In genomic region chr12:76341436-76342030, GRCh38 we compare ENCODE assay signal across 19 cellular contexts. TPM values are rescaled to one million over a fixed set of nuclear protein-coding genes. Genes with fewer than 3 reads are reported as not detected.
DNase-seq lines count a peak whose midpoint lies in the region; ATAC-seq and TF ChIP-seq lines count a peak whose summit lies in the region.
"Had no signal": no experiment of that assay in that cellular context is flagged by ENCODE, and none has a peak within 500 bp of the region (broad histone marks: within the 10 kb centered on the region; RNA-seq: fewer than 3 reads in every experiment).

No MANE protein-coding gene starts in this region.

- no peak for ATAC-seq in left ventricle myocardium superior
- ATAC-seq in HG03045 (IDR thresholded peaks at IDR 0.05; ENCODE audit: unreplicated experiment) = no peak
- no peak for ATAC-seq in HG03432 (IDR thresholded peaks at IDR 0.05; ENCODE audit: unreplicated experiment)
- ATAC-seq: stimulated activated effector memory CD8-positive, alpha-beta T cell treated with anti-CD3 and anti-CD28 coated beads, Interleukin-12 subunit alpha, Interleukin-12 subunit beta, amount 100 ng/mL, for 72 hours had no signal

- H3K4me3 ChIP-seq in left ventricle myocardium inferior (no peak overlapping the region), adipocyte (ENCODE audit: low read length) (no peak overlapping the region), foreskin fibroblast (ENCODE audit: low read depth in 1 of 2, low read length in 2 of 2) (no peak overlapping the region)
- H3K4me3 ChIP-seq: adrenal gland, spleen had no signal

- H3K36me3 ChIP-seq in left ventricle myocardium inferior (no peaks in the 10 kb centered on the region), adipocyte (ENCODE audit: control insufficient read depth, insufficient read depth, low read length, severe bottlenecking) (no peaks in the 10 kb centered on the region)
- H3K36me3 ChIP-seq: adrenal gland had no signal

- H3K4me1 ChIP-seq in left ventricle myocardium inferior = peaks cover 37% of the 10 kb centered on the region
- H3K4me1 ChIP-seq in adipocyte (ENCODE audit: control insufficient read depth, insufficient read depth, low read length) = peaks cover 28% of the 10 kb centered on the region

- H3K27me3 ChIP-seq in left ventricle myocardium inferior (ENCODE audit: low read depth) = no peaks in the 10 kb centered on the region
- H3K27me3 ChIP-seq in adipocyte (replicated peaks; ENCODE audit: control insufficient read depth, insufficient read depth, low read length) = no peaks in the 10 kb centered on the region
- H3K27me3 ChIP-seq: adrenal gland, spleen had no signal

- no peak overlapping the region for H3K9ac ChIP-seq in adipocyte (ENCODE audit: low read length)

- TF ChIP-seq CTCF in left ventricle myocardium inferior (IDR thresholded peaks at IDR 0.05; ENCODE audit: borderline replicate concordance) (no peak), foreskin fibroblast (IDR thresholded peaks at IDR 0.05; ENCODE audit: low read depth, low read length) (no peak)

- no peak for DNase-seq in left ventricle myocardium inferior
- DNase-seq in left ventricle myocardium superior = no peak
- DNase-seq in adipocyte (ENCODE audit: low read depth) = peak; percentile 21
- peak; percentile 32 to 58 for DNase-seq in foreskin fibroblast
- DNase-seq in SK-N-DZ (ENCODE audit: low spot score) = no peak
- no peak for DNase-seq in activated gamma-delta T cell (lab: John Stamatoyannopoulos, UW)
- DNase-seq: activated B cell treated with CpG ODN at 0.5 μM for 24 hours; activated CD8-positive, alpha-beta memory T cell treated with anti-CD3 and anti-CD28 coated beads for 24 hours; adrenal gland; central memory CD4-positive, alpha-beta T cell; effector memory CD4-positive, alpha-beta T cell; left cardiac atrium; midbrain; NCI-H1694 treated with DMSO at 0.1 percent for 48 hours; SIG-M5; spleen had no signal

- H3K27ac ChIP-seq in left ventricle myocardium inferior (replicated peaks) = peak overlapping the region; percentile 64
- H3K27ac ChIP-seq: adrenal gland, spleen had no signal

- intact Hi-C loops in left ventricle myocardium inferior (cut with micrococcal nuclease) = loop anchor here (10.0 kb wide), 1 partner anchor 257 kb away; the partner anchor contains the start of gene NAP1L1
- intact Hi-C loops in left ventricle myocardium superior (cut with micrococcal nuclease) = loop anchor here (10.0 kb wide), 2 partner anchors 213 to 257 kb away; partner anchors contain the start of genes NAP1L1 and OSBPL8

- H3K9me3 ChIP-seq in left ventricle myocardium inferior (replicated peaks) (no peaks in the 10 kb centered on the region), adipocyte (ENCODE audit: control insufficient read depth, low read length) (no peaks in the 10 kb centered on the region)
- H3K9me3 ChIP-seq: adrenal gland, spleen had no signal

RNA-seq across cellular contexts. Expression of gene BBS10, which starts 6.7 kb away (rescaled TPM):
- total RNA-seq in left ventricle myocardium inferior = 8.8 TPM
- 8.3 TPM for total RNA-seq in left ventricle myocardium superior
- 25.1 and 27.8 TPM in 2 replicates for polyA plus RNA-seq in SK-N-DZ (2014; cell fraction: cytosol; rRNA removed)
- 18.0 and 19.3 TPM in 2 replicates for polyA plus RNA-seq in SK-N-DZ (2014; cell fraction: nucleus; rRNA removed)

Comparison
In these comparisons a context has a peak if more than half of its experiments do, and no peak if none do; other contexts are left out.
1. DNase-seq: peak in adipocyte (single experiment) and foreskin fibroblast (2 of 2); none in left ventricle myocardium inferior (single experiment), left ventricle myocardium superior (single experiment), SK-N-DZ (single experiment) and activated gamma-delta T cell (single experiment).